In the genomic region with DNA sequence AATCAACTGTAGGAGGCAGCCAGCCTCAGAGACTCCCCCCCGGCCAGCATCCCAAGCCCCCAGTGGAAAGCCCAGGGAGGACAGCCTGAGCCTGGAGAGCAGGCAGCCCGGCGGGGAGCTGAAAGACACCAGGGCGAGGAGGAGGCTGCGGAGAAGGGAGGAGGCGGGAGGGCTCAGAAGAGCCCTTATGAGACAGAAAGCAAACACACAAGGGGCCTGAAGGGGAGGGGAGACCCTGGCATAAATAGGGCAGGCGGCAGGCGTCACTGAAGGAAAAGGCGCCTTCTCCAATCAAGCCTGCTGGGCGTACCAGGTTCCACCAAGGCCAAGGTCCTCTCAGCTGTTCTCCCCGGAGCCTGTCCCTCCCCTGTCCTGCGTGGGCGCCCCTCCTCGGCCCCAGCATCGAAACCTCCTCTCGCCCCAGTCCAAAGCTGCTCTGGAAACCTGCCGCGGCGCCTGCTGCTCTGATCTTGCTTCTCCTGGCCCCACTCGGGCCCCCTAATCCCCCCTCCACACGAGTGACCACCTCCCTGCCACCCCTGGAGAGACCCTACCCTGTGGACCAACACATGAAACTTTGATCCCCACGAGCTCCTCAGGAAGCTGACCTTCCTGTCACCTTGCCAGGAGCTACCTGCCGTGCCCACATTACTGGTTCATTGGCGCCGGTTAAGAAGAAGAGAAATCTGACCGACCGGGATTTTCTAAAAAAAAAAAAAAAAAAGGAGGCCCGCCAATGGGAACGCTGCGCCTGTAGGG, we compare ENCODE assay signal across 12 cellular contexts. TPM values are rescaled to one million over a fixed set of nuclear protein-coding genes. Genes with fewer than 3 reads are reported as not detected.
A peak's percentile ranks its signal among the peaks of the same experiment; 100 is the strongest.
DNase-seq lines count a peak whose midpoint lies in the region; ATAC-seq, FAIRE-seq and TF ChIP-seq lines count a peak whose summit lies in the region.
"Had no signal": no experiment of that assay in that cellular context is flagged by ENCODE, and none has a peak within 500 bp of the region (broad histone marks: within the 10 kb centered on the region; RNA-seq: fewer than 3 reads in every experiment).

No MANE protein-coding gene starts in this region.

- no peak for FAIRE-seq in HepG2 (lab: Jason Lieb, UNC)
- no peak for FAIRE-seq in D721Med (lab: Jason Lieb, UNC)

- peaks cover 0 to 60% of the 10 kb centered on the region in 2 experiments; a peak in 4 of 5 replicates for H3K27me3 ChIP-seq in HepG2 (ENCODE audit: control insufficient read depth in 1 of 2, insufficient read depth in 2 of 2, low read length in 2 of 2)
- H3K27me3 ChIP-seq in right lobe of liver: peaks cover 0 to 16% of the 10 kb centered on the region in 2 donors
- peaks cover 92% of the 10 kb centered on the region for H3K27me3 ChIP-seq in transverse colon
- no peaks in the 10 kb centered on the region for H3K27me3 ChIP-seq in Karpas-422 (ENCODE audit: low read length)
- peaks cover 53% of the 10 kb centered on the region for H3K27me3 ChIP-seq in MM.1S (replicated peaks; ENCODE audit: insufficient read depth, low read length)

- DNase-seq in HepG2 (ENCODE audit: low spot score): no peak
- no peak for DNase-seq in right lobe of liver
- peak; percentile 39 for DNase-seq in NCI-H524 treated with DMSO at 0.1 percent for 48 hours (lab: John Stamatoyannopoulos, UW)
- peak; percentile 68 for DNase-seq in iPS-NIHi7 (ENCODE audit: extremely low spot score)
- DNase-seq in transverse colon: peak; percentile 55
- DNase-seq in Karpas-422: no peak
- DNase-seq in MM.1S: no peak
- DNase-seq in D721Med (ENCODE audit: insufficient read length, low spot score): no peak
- DNase-seq: activated CD4-positive, alpha-beta T cell treated with anti-CD3 and anti-CD28 coated beads for 48 hours had no signal

- TF ChIP-seq CTCF in HepG2 (CRISPR knock-in tag; IDR thresholded peaks at IDR 0.05) (no peak), right lobe of liver (IDR thresholded peaks at IDR 0.05) (no peak), transverse colon (IDR thresholded peaks at IDR 0.05) (no peak), MM.1S (IDR thresholded peaks at IDR 0.05; ENCODE audit: low read length) (no peak), D721Med (IDR thresholded peaks at IDR 0.05; ENCODE audit: insufficient read depth, missing control alignments) (no peak)

- H3K4me3 ChIP-seq in HepG2 (replicated peaks in 1 of 3; ENCODE audit: insufficient read depth in 1 of 3, low read depth in 2 of 3, low read length in 3 of 3): no peak overlapping the region
- H3K4me3 ChIP-seq in right lobe of liver: no peak overlapping the region
- peak overlapping the region in 2 of 4 donors; percentile 19 to 44 for H3K4me3 ChIP-seq in transverse colon
- no peak overlapping the region for H3K4me3 ChIP-seq in Karpas-422 (ENCODE audit: low read length)
- H3K4me3 ChIP-seq in MM.1S (ENCODE audit: low read length): no peak overlapping the region
- H3K4me3 ChIP-seq: BLaER1 treated with 17β-estradiol and CSF1 and Interleukin-3, amounts not matched to agents 10 nM and 100 nM had no signal

- H3F3A ChIP-seq in MM.1S (ENCODE audit: insufficient read depth, low read length): no peaks in the 10 kb centered on the region

- TF ChIP-seq POLR2A in HepG2 (IDR thresholded peaks at IDR 0.05; ENCODE audit: insufficient read depth in 1 of 2, low read depth in 2 of 2, low read length in 2 of 2) (no peak), right lobe of liver (IDR thresholded peaks at IDR 0.05) (no peak), transverse colon (IDR thresholded peaks at IDR 0.05) (peak; percentile 43)

- no peak for TF ChIP-seq RAD21 in HepG2 (CRISPR knock-in tag; IDR thresholded peaks at IDR 0.05)

- CTCF ChIA-PET in HepG2 (lab: Yijun Ruan, JAX; ENCODE audit: low intra/inter-chr PET ratio, low total read pairs): no interaction called here

- intact Hi-C loops in HepG2 (cut with micrococcal nuclease; ENCODE audit: unreplicated experiment) (no loop called here), right lobe of liver (cut with DNase I) (no loop called here), transverse colon (cut with DNase I; ENCODE audit: low total_unique reads) (no loop called here)

- in situ Hi-C loops in HepG2 (cut with HindIII; ENCODE audit: extremely low pct_ligation_motif_present, low pct_unique_long_range_greater_than_20kb): no loop called here
- in situ Hi-C loops in transverse colon (cut with MboI; ENCODE audit: low pct_ligation_motif_present in 1 of 4, low pct_unique_long_range_greater_than_20kb in 1 of 4, low sequenced_read_pairs in 3 of 4): no loop called here

- H3K36me3 ChIP-seq in HepG2 (replicated peaks in 1 of 2; ENCODE audit: control insufficient read depth in 1 of 2, insufficient read depth in 2 of 2, low read length in 2 of 2): no peaks in the 10 kb centered on the region
- no peaks in the 10 kb centered on the region for H3K36me3 ChIP-seq in right lobe of liver
- no peaks in the 10 kb centered on the region for H3K36me3 ChIP-seq in transverse colon
- H3K36me3 ChIP-seq in Karpas-422 (ENCODE audit: insufficient read depth, low read length): no peaks in the 10 kb centered on the region
- no peaks in the 10 kb centered on the region for H3K36me3 ChIP-seq in MM.1S (replicated peaks; ENCODE audit: insufficient read depth, low read length)
- H3K36me3 ChIP-seq: BLaER1 treated with 17β-estradiol and CSF1 and Interleukin-3, amounts not matched to agents 10 nM and 100 nM; esophagus muscularis mucosa had no signal

- ATAC-seq in HepG2: peak; percentile 30
- ATAC-seq in right lobe of liver: no peak
- ATAC-seq: Right ventricle myocardium inferior had no signal

- POLR2A ChIA-PET in HepG2 (lab: Yijun Ruan, JAX): no interaction called here

- H3K79me2 ChIP-seq in HepG2 (ENCODE audit: insufficient read depth, low read length) (no peaks in the 10 kb centered on the region), Karpas-422 (ENCODE audit: low read length) (no peaks in the 10 kb centered on the region), MM.1S (ENCODE audit: low read length) (no peaks in the 10 kb centered on the region)

- H3K9ac ChIP-seq in HepG2 (ENCODE audit: insufficient read depth, low read depth, low read length) (no peak overlapping the region), Karpas-422 (ENCODE audit: low read length) (no peak overlapping the region), MM.1S (ENCODE audit: low read length) (no peak overlapping the region)
- H3K9ac ChIP-seq: BLaER1 treated with 17β-estradiol and CSF1 and Interleukin-3, amounts not matched to agents 10 nM and 100 nM had no signal

- H2AFZ ChIP-seq in HepG2 (ENCODE audit: low read length) (no peak overlapping the region), Karpas-422 (ENCODE audit: low read length) (no peak overlapping the region), MM.1S (ENCODE audit: low read length) (no peak overlapping the region)

- H3K27ac ChIP-seq in HepG2 (ENCODE audit: extremely low read length, insufficient read depth, low read length): no peak overlapping the region
- no peak overlapping the region for H3K27ac ChIP-seq in right lobe of liver
- no peak overlapping the region for H3K27ac ChIP-seq in transverse colon
- no peak overlapping the region for H3K27ac ChIP-seq in Karpas-422 (ENCODE audit: low read length)
- no peak overlapping the region for H3K27ac ChIP-seq in MM.1S (ENCODE audit: low read length)
- H3K27ac ChIP-seq: BLaER1 treated with 17β-estradiol and CSF1 and Interleukin-3, amounts not matched to agents 10 nM and 100 nM; esophagus muscularis mucosa had no signal

- peaks cover 17% of the 10 kb centered on the region; the same call in 1 of the 2 replicates for H3K4me1 ChIP-seq in HepG2 (ENCODE audit: insufficient read depth, low read length)
- peaks cover 0 to 3% (median 0%) of the 10 kb centered on the region in 4 donors for H3K4me1 ChIP-seq in right lobe of liver
- peaks cover 5 to 27% (median 23%) of the 10 kb centered on the region in 4 donors for H3K4me1 ChIP-seq in transverse colon
- peaks cover 25% of the 10 kb centered on the region for H3K4me1 ChIP-seq in Karpas-422 (ENCODE audit: low read length)
- H3K4me1 ChIP-seq in MM.1S (ENCODE audit: low read length): peaks cover 17% of the 10 kb centered on the region

- TF ChIP-seq EP300 in HepG2 (IDR thresholded peaks at IDR 0.05; ENCODE audit: low read depth in 2 of 2, low read length in 2 of 2): no peak
- no peak for TF ChIP-seq EP300 in HepG2 (CRISPR knock-in tag; IDR thresholded peaks at IDR 0.05; ENCODE audit: borderline replicate concordance)
- TF ChIP-seq EP300 in transverse colon (IDR thresholded peaks at IDR 0.05; ENCODE audit: low read depth): no peak

- no peaks in the 10 kb centered on the region for H3K9me3 ChIP-seq in HepG2 (ENCODE audit: low read length)
- H3K9me3 ChIP-seq in right lobe of liver: no peaks in the 10 kb centered on the region
- no peaks in the 10 kb centered on the region for H3K9me3 ChIP-seq in transverse colon
- H3K9me3 ChIP-seq in Karpas-422 (ENCODE audit: low read length): no peaks in the 10 kb centered on the region
- no peaks in the 10 kb centered on the region for H3K9me3 ChIP-seq in MM.1S (replicated peaks; ENCODE audit: insufficient read depth, low read length)
- H3K9me3 ChIP-seq: BLaER1 treated with 17β-estradiol and CSF1 and Interleukin-3, amounts not matched to agents 10 nM and 100 nM; esophagus muscularis mucosa had no signal

- H4K20me1 ChIP-seq in HepG2 (ENCODE audit: insufficient read depth, low read length) (no peaks in the 10 kb centered on the region), Karpas-422 (ENCODE audit: insufficient read depth, low read depth, low read length) (no peaks in the 10 kb centered on the region), MM.1S (ENCODE audit: insufficient read depth, low read length) (no peaks in the 10 kb centered on the region)

- no peaks in the 10 kb centered on the region for H3K9me2 ChIP-seq in Karpas-422 (replicated peaks; ENCODE audit: insufficient read depth, low read length)
- no peaks in the 10 kb centered on the region for H3K9me2 ChIP-seq in MM.1S (replicated peaks; ENCODE audit: insufficient read depth, low read length)

- WGBS in HepG2 (ENCODE audit: low lambda C conversion rate): 33% methylated on average over 27 of the region's 30 CpGs
- 3% methylated on average over 17 of the region's 30 CpGs for WGBS in right lobe of liver (ENCODE audit: insufficient coverage, low coverage, low lambda C conversion rate, missing lambda C conversion rate)
- WGBS in transverse colon (ENCODE audit: low coverage in 1 of 2), 2 donors: 14 to 20% methylated on average over 1 to 30 of the region's 30 CpGs

- BruUV-seq in HepG2 (replicated peaks; lab: Mats Ljungman, UMichigan): no TSS peak

- H3K4me2 ChIP-seq in HepG2 (ENCODE audit: low read depth, low read length) (no peak overlapping the region), Karpas-422 (ENCODE audit: low read depth, low read length, poor library complexity, severe bottlenecking) (no peak overlapping the region), MM.1S (ENCODE audit: low read depth, low read length) (no peak overlapping the region)

RNA-seq across cellular contexts. Expression of a gene that starts 1.2 kb away (rescaled TPM):
- total RNA-seq in HepG2 (2016; rRNA removed; fragmentation: Illumina TruSeq; extraction: Trizol) (1.2 and 1.8 TPM in 2 replicates), right lobe of liver (1 to 10 TPM in 2 of 6 experiments, under 1 TPM in 4; 0.32 to 1.8 (median 0.46) TPM), transverse colon (100 to 1,000 TPM in 3 of 4 donors, 1 to 10 TPM in 1; 4.8 to 701 (median 183) TPM)
- 0.30 and 0.35 TPM in 2 replicates for total RNA-seq in HepG2 (2016; cell fraction: cytosol; rRNA removed; fragmentation: Illumina TruSeq; extraction: Trizol; ENCODE audit: low read depth)
- total RNA-seq in HepG2 (2016; cell fraction: insoluble cytoplasmic fraction; rRNA removed; fragmentation: Illumina TruSeq; extraction: Trizol): 1.3 and 1.6 TPM in 2 replicates
- 1.5 and 1.9 TPM in 2 replicates for total RNA-seq in HepG2 (2016; cell fraction: membrane; rRNA removed; fragmentation: Illumina TruSeq; extraction: Trizol)
- 1.1 and 1.2 TPM in 2 replicates for total RNA-seq in HepG2 (2016; cell fraction: nucleus; rRNA removed; fragmentation: Illumina TruSeq; extraction: Trizol)
- 1.5 and 1.9 TPM in 2 replicates for polyA plus RNA-seq in HepG2 (2011; rRNA removed)
- 1.4 TPM in 2 replicates for polyA plus RNA-seq in HepG2 (2011; cell fraction: cytosol; rRNA removed)
- 2.2 and 2.4 TPM in 2 replicates for polyA plus RNA-seq in HepG2 (2011; cell fraction: nucleus; rRNA removed)
- 1.1 and 1.4 TPM in 2 replicates for polyA plus RNA-seq in HepG2 (2012)
- 0.37 and 0.43 TPM in 2 replicates for polyA plus RNA-seq in HepG2 (2016; cell fraction: cytosol; fragmentation: Illumina TruSeq; extraction: Trizol; ENCODE audit: low read depth)
- polyA plus RNA-seq in HepG2 (2016; cell fraction: insoluble cytoplasmic fraction; fragmentation: Illumina TruSeq; extraction: Trizol; ENCODE audit: low read depth): 1.7 and 1.8 TPM in 2 replicates
- polyA plus RNA-seq in HepG2 (2016; cell fraction: membrane; fragmentation: Illumina TruSeq; extraction: Trizol; ENCODE audit: low read depth): 1.4 and 1.6 TPM in 2 replicates
- polyA plus RNA-seq in HepG2 (2016; cell fraction: nucleus; fragmentation: Illumina TruSeq; extraction: Trizol; ENCODE audit: insufficient read depth, low read depth): 1.9 and 2.4 TPM in 2 replicates
- polyA minus RNA-seq in HepG2 (2011; rRNA and poly(A)+ RNA removed; ENCODE audit: low replicate concordance): 0.76 and 1.0 TPM in 2 replicates
- polyA minus RNA-seq in HepG2 (2011; cell fraction: cytosol; rRNA and poly(A)+ RNA removed): 0.35 and 0.49 TPM in 2 replicates
- 0.99 and 1.0 TPM in 2 replicates for polyA minus RNA-seq in HepG2 (2011; cell fraction: nucleus; rRNA and poly(A)+ RNA removed)
- total RNA-seq in Karpas-422 (2014; rRNA removed; shearing (Covaris generic); ENCODE audit: low replicate concordance): 2.0 and 3.5 TPM in 2 replicates

Comparison
In these comparisons a context has a peak if more than half of its experiments do, and no peak if none do; other contexts are left out.
1. DNase-seq: peak in NCI-H524 treated with DMSO at 0.1 percent for 48 hours (single experiment), iPS-NIHi7 (single experiment) and transverse colon (single experiment); none in HepG2 (single experiment), right lobe of liver (0 of 3), Karpas-422 (single experiment), MM.1S (single experiment) and D721Med (single experiment).